8 cellular contexts compared by ENCODE assay signal in genomic region chr15:78988361-78988911, GRCh38. TPM values are rescaled to one million over a fixed set of nuclear protein-coding genes. Genes with fewer than 3 reads are reported as not detected.
DNase-seq lines count a peak whose midpoint lies in the region; ATAC-seq, FAIRE-seq and TF ChIP-seq lines count a peak whose summit lies in the region.

No MANE protein-coding gene starts in this region.

- peak overlapping the region; percentile 51 for H3K27ac ChIP-seq in cingulate gyrus (ENCODE audit: low read depth, low read length)

- no peaks in the 10 kb centered on the region for H3K9me3 Mint-ChIP-seq in activated naive CD4-positive, alpha-beta T cell treated with anti-CD3 and anti-CD28 coated beads, Interleukin-2, amount 50 U/mL, for 72 hours

- no peak for DNase-seq in activated naive CD4-positive, alpha-beta T cell treated with anti-CD3 and anti-CD28 coated beads, Interleukin-2, amount 50 U/mL, for 72 hours (ENCODE audit: low spot score in 2 of 2)
- no peak for DNase-seq in activated naive CD4-positive, alpha-beta T cell treated with anti-CD3 and anti-CD28 coated beads, Interleukin-2, amount 50 U/mL, for 16 hours
- DNase-seq in NB4 (ENCODE audit: low read depth) (peak; percentile 63), lung microvascular endothelial cell (ENCODE audit: low read depth in 2 of 2) (peak; percentile 81 to 98), urothelium cell line (ENCODE audit: low spot score) (peak; percentile 93), NCI-H2029 treated with DMSO at 0.1 percent for 48 hours (lab: John Stamatoyannopoulos, UW) (no peak)

- no peak overlapping the region for H3K4me3 ChIP-seq in NB4 (ENCODE audit: low read depth, low read length)

- H3K27ac Mint-ChIP-seq in activated naive CD4-positive, alpha-beta T cell treated with anti-CD3 and anti-CD28 coated beads, Interleukin-2, amount 50 U/mL, for 72 hours: no peak overlapping the region

- no peak for TF ChIP-seq CTCF in NB4 (IDR thresholded peaks at IDR 0.05; ENCODE audit: low read depth, low read length)

- no peak for FAIRE-seq in urothelium cell line (lab: Jason Lieb, UNC)

- H3K36me3 Mint-ChIP-seq in activated naive CD4-positive, alpha-beta T cell treated with anti-CD3 and anti-CD28 coated beads, Interleukin-2, amount 50 U/mL, for 72 hours: no peaks in the 10 kb centered on the region

- ATAC-seq in activated naive CD4-positive, alpha-beta T cell treated with anti-CD3 and anti-CD28 coated beads, Interleukin-2, amount 50 U/mL, for 72 hours: peak; percentile 24 to 73
- no peak for ATAC-seq in HG03520 (IDR thresholded peaks at IDR 0.05; ENCODE audit: unreplicated experiment)

- no peak for TF ChIP-seq POLR2A in NB4 (IDR thresholded peaks at IDR 0.05; ENCODE audit: extremely low read depth, insufficient read length)

RNA-seq across cellular contexts. Expression of gene CTSH, which starts 43.6 kb away (rescaled TPM):
- total RNA-seq in activated naive CD4-positive, alpha-beta T cell treated with anti-CD3 and anti-CD28 coated beads, Interleukin-2, amount 50 U/mL, for 72 hours: 10 to 100 TPM in 1 of 2 donors, 1 to 10 TPM in 1; 8.4 to 11.1 TPM
- total RNA-seq in lung microvascular endothelial cell: 33.3 and 55.6 TPM in 2 replicates

Comparison
In these comparisons a context has a peak if more than half of its experiments do, and no peak if none do; other contexts are left out.
1. DNase-seq: peak in NB4 (single experiment), lung microvascular endothelial cell (2 of 2) and urothelium cell line (single experiment); none in activated naive CD4-positive, alpha-beta T cell treated with anti-CD3 and anti-CD28 coated beads, Interleukin-2, amount 50 U/mL, for 72 hours (0 of 2), activated naive CD4-positive, alpha-beta T cell treated with anti-CD3 and anti-CD28 coated beads, Interleukin-2, amount 50 U/mL, for 16 hours (single experiment) and NCI-H2029 treated with DMSO at 0.1 percent for 48 hours (single experiment).